Comparison of ENCODE assay signal across 31 cellular contexts in genomic region chr2:29995241-29995640, GRCh38.
DNase-seq lines count a peak whose midpoint lies in the region; ATAC-seq and TF ChIP-seq lines count a peak whose summit lies in the region.
"Had no signal": no experiment of that assay in that cellular context is flagged by ENCODE, and none has a peak within 500 bp of the region (broad histone marks: within the 10 kb centered on the region; RNA-seq: fewer than 3 reads in every experiment).

No MANE protein-coding gene starts in this region.

- TF ChIP-seq CTCF in endodermal cell (conservative IDR thresholded peaks at IDR 0.05) = no peak
- TF ChIP-seq CTCF in esophagus muscularis mucosa (IDR thresholded peaks at IDR 0.05) = no peak
- TF ChIP-seq CTCF in PC-3 (conservative IDR thresholded peaks at IDR 0.05; ENCODE audit: low read depth, low read length) = no peak

- no peak overlapping the region for H2AFZ ChIP-seq in PC-3 (ENCODE audit: low read length)

- H3K9me2 ChIP-seq in PC-3 (replicated peaks; ENCODE audit: low read length) = no peaks in the 10 kb centered on the region

- H3K9ac ChIP-seq in endodermal cell (ENCODE audit: extremely low read depth, low read length, poor library complexity, severe bottlenecking) (no peak overlapping the region), PC-3 (ENCODE audit: low read length) (no peak overlapping the region)
- H3K9ac ChIP-seq: BLaER1; BLaER1 treated with 17β-estradiol and CSF1 and Interleukin-3, amounts not matched to agents 10 nM and 100 nM had no signal

- H3K27me3 ChIP-seq in endodermal cell (ENCODE audit: control insufficient read depth, insufficient read depth, low read length, poor library complexity, severe bottlenecking) (no peaks in the 10 kb centered on the region), esophagus muscularis mucosa (peaks cover 0 to 10% (median 0%) of the 10 kb centered on the region in 4 donors), PC-3 (ENCODE audit: low read length) (peaks cover 22% of the 10 kb centered on the region)
- H3K27me3 ChIP-seq: BE2C; BLaER1; BLaER1 treated with 17β-estradiol and CSF1 and Interleukin-3, amounts not matched to agents 10 nM and 100 nM had no signal

- WGBS in endodermal cell (ENCODE audit: insufficient coverage in 1 of 2, insufficient read length in 1 of 2), 2 experiments = 60 to 88% methylated on average over 1 of the region's 1 CpG
- WGBS in esophagus muscularis mucosa = 59% methylated on average over 1 of the region's 1 CpG

- H3K4me3 Mint-ChIP-seq in endodermal cell = no peak overlapping the region
- H3K4me3 Mint-ChIP-seq: B cell; CD14-positive monocyte; CD4-positive, alpha-beta memory T cell; CD4-positive, alpha-beta T cell; CD4-positive, CD25-positive, alpha-beta regulatory T cell; CD8-positive, alpha-beta T cell had no signal

- H3K4me1 ChIP-seq in endodermal cell (ENCODE audit: control insufficient read depth, insufficient read depth, low read length) = peaks cover 3% of the 10 kb centered on the region
- no peaks in the 10 kb centered on the region for H3K4me1 ChIP-seq in esophagus muscularis mucosa
- H3K4me1 ChIP-seq in PC-3 (ENCODE audit: insufficient read depth, low read length) = no peaks in the 10 kb centered on the region
- H3K4me1 ChIP-seq: A549, BE2C, BLaER1 had no signal

- no peak overlapping the region for H3K27ac Mint-ChIP-seq in endodermal cell
- H3K27ac Mint-ChIP-seq: B cell; CD14-positive monocyte; CD4-positive, alpha-beta memory T cell; CD4-positive, alpha-beta T cell; CD4-positive, CD25-positive, alpha-beta regulatory T cell; CD8-positive, alpha-beta memory T cell; CD8-positive, alpha-beta T cell had no signal

- H3K9me3 ChIP-seq in endodermal cell (ENCODE audit: control insufficient read depth, low read length) (no peaks in the 10 kb centered on the region), esophagus muscularis mucosa (peaks cover 0 to 19% (median 5%) of the 10 kb centered on the region in 4 donors), PC-3 (ENCODE audit: low read length) (no peaks in the 10 kb centered on the region)
- H3K9me3 ChIP-seq: A549, BE2C, Caco-2 had no signal

- POLR2A ChIA-PET in PC-3 (lab: Charles Lee; ENCODE audit: unreplicated experiment) = no interaction called here

- no peaks in the 10 kb centered on the region for H4K20me1 ChIP-seq in PC-3 (ENCODE audit: low read length)
- H4K20me1 ChIP-seq: BLaER1; BLaER1 treated with 17β-estradiol and CSF1 and Interleukin-3, amounts not matched to agents 10 nM and 100 nM had no signal

- no peak for ATAC-seq in PC-3
- ATAC-seq: A549; CD8-positive, alpha-beta T cell had no signal

- no peak overlapping the region for H3K27ac ChIP-seq in endodermal cell (ENCODE audit: low read depth, low read length)
- no peak overlapping the region for H3K27ac ChIP-seq in esophagus muscularis mucosa (replicated peaks in 1 of 4)
- no peak overlapping the region for H3K27ac ChIP-seq in PC-3 (ENCODE audit: low read length)
- H3K27ac ChIP-seq: 22Rv1; A549; BLaER1; BLaER1 treated with 17β-estradiol and CSF1 and Interleukin-3, amounts not matched to agents 10 nM and 100 nM; C4-2B had no signal

- no TSS peak for BruUV-seq in PC-3 (replicated peaks; lab: Mats Ljungman, UMichigan)

- peak; percentile 13 for DNase-seq in endodermal cell
- DNase-seq in esophagus muscularis mucosa (ENCODE audit: extremely low spot score) = peak; percentile 70
- DNase-seq in stimulated activated naive CD4-positive, alpha-beta T cell treated with Interleukin-2 at 50 U/mL for 16 hours (lab: John Stamatoyannopoulos, UW) = no peak
- DNase-seq in PC-3 = no peak
- DNase-seq: 8988T; ACHN; AML-193; BE2C; C1 segment of cervical spinal cord; Caco-2; Calu3; CD4-positive, alpha-beta memory T cell; CD4-positive, alpha-beta T cell; CD4-positive, CD25-positive, alpha-beta regulatory T cell; CD8-positive, alpha-beta memory T cell; CD8-positive, alpha-beta T cell; COR-L47; DMS 273 treated with DMSO at 0.1 percent for 48 hours; DMS153; DMS53; DMS79; DMS79 treated with DMSO at 0.1 percent for 48 hours; DND-41; EL had no signal

- TF ChIP-seq EP300 in esophagus muscularis mucosa (IDR thresholded peaks at IDR 0.05) = no peak

- peaks cover 3% of the 10 kb centered on the region for H3K9me3 Mint-ChIP-seq in endodermal cell

- CTCF ChIA-PET in PC-3 (lab: Charles Lee) = no interaction called here

- no peak overlapping the region for H3K4me2 ChIP-seq in PC-3 (ENCODE audit: low read length)
- H3K4me2 ChIP-seq: A549; BLaER1; BLaER1 treated with 17β-estradiol and CSF1 and Interleukin-3, amounts not matched to agents 10 nM and 100 nM had no signal

- no peaks in the 10 kb centered on the region for H3F3A ChIP-seq in PC-3 (ENCODE audit: low read length, unreplicated experiment)

- intact Hi-C loops in esophagus muscularis mucosa (cut with DNase I) (no loop called here), PC-3 (cut with micrococcal nuclease) (no loop called here)

- H3K36me3 ChIP-seq in endodermal cell (ENCODE audit: control insufficient read depth, insufficient read depth, low read length) (no peaks in the 10 kb centered on the region), esophagus muscularis mucosa (no peaks in the 10 kb centered on the region), PC-3 (ENCODE audit: low read depth, low read length) (no peaks in the 10 kb centered on the region)
- H3K36me3 ChIP-seq: BE2C; BLaER1; BLaER1 treated with 17β-estradiol and CSF1 and Interleukin-3, amounts not matched to agents 10 nM and 100 nM had no signal

- H3K4me3 ChIP-seq in endodermal cell (ENCODE audit: low read length) (no peak overlapping the region), esophagus muscularis mucosa (no peak overlapping the region), PC-3 (ENCODE audit: low read length) (no peak overlapping the region)
- H3K4me3 ChIP-seq: A549; BLaER1; BLaER1 treated with 17β-estradiol and CSF1 and Interleukin-3, amounts not matched to agents 10 nM and 100 nM had no signal

- H3K79me2 ChIP-seq in PC-3 (ENCODE audit: low read length) = no peaks in the 10 kb centered on the region

- peaks cover 20% of the 10 kb centered on the region for H3K4me1 Mint-ChIP-seq in endodermal cell
- H3K4me1 Mint-ChIP-seq: B cell; CD14-positive monocyte; CD4-positive, alpha-beta memory T cell; CD4-positive, CD25-positive, alpha-beta regulatory T cell; CD8-positive, alpha-beta memory T cell had no signal

- H3K36me3 Mint-ChIP-seq in endodermal cell (ENCODE audit: low read depth) = no peaks in the 10 kb centered on the region
- H3K36me3 Mint-ChIP-seq: CD14-positive monocyte; CD4-positive, CD25-positive, alpha-beta regulatory T cell; CD8-positive, alpha-beta T cell had no signal

- TF ChIP-seq POLR2A in esophagus muscularis mucosa (IDR thresholded peaks at IDR 0.05; ENCODE audit: low read depth) = no peak

- H3K27me3 Mint-ChIP-seq in endodermal cell (ENCODE audit: insufficient read depth) = no peaks in the 10 kb centered on the region

Comparison
In these comparisons a context has a peak if more than half of its experiments do, and no peak if none do; other contexts are left out.
1. DNase-seq: peak in endodermal cell (single experiment) and esophagus muscularis mucosa (single experiment); none in stimulated activated naive CD4-positive, alpha-beta T cell treated with Interleukin-2 at 50 U/mL for 16 hours (single experiment) and PC-3 (single experiment).